15 cellular contexts compared by ENCODE assay signal in genomic region chr6:119334535-119335264, GRCh38. TPM values are rescaled to one million over a fixed set of nuclear protein-coding genes. Genes with fewer than 3 reads are reported as not detected.
DNase-seq lines count a peak whose midpoint lies in the region; ATAC-seq and TF ChIP-seq lines count a peak whose summit lies in the region.
"Had no signal": no experiment of that assay in that cellular context is flagged by ENCODE, and none has a peak within 500 bp of the region (broad histone marks: within the 10 kb centered on the region; RNA-seq: fewer than 3 reads in every experiment).

No MANE protein-coding gene starts in this region.

- H3K23ac ChIP-seq in trophoblast cell (ENCODE audit: low read length) = no peak overlapping the region

- H3K9me2 ChIP-seq in OCI-LY1 (ENCODE audit: low read depth, low read length) = no peaks in the 10 kb centered on the region
- no peaks in the 10 kb centered on the region for H3K9me2 ChIP-seq in PC-3 (replicated peaks; ENCODE audit: low read length)

- H4K12ac ChIP-seq in trophoblast cell (ENCODE audit: low read depth, low read length) = no peak overlapping the region

- no peaks in the 10 kb centered on the region for H3K27me3 ChIP-seq in CD8-positive, alpha-beta memory T cell (ENCODE audit: insufficient read depth, low read length, poor library complexity, severe bottlenecking)
- H3K27me3 ChIP-seq in OCI-LY1 (ENCODE audit: insufficient read depth, low read length) = no peaks in the 10 kb centered on the region
- no peaks in the 10 kb centered on the region for H3K27me3 ChIP-seq in muscle layer of duodenum (ENCODE audit: low read depth, low read length)
- H3K27me3 ChIP-seq in PC-3 (ENCODE audit: low read length) = no peaks in the 10 kb centered on the region
- H3K27me3 ChIP-seq in trophoblast cell (ENCODE audit: insufficient read depth, low read length) = no peaks in the 10 kb centered on the region
- H3K27me3 ChIP-seq: colonic mucosa had no signal

- peaks cover 48 to 80% (median 74%) of the 10 kb centered on the region in 3 donors for H3K4me1 Mint-ChIP-seq in CD8-positive, alpha-beta memory T cell

- DNase-seq in CD8-positive, alpha-beta memory T cell = no peak
- peak; percentile 74 for DNase-seq in fibroblast of pulmonary artery (ENCODE audit: low read depth)
- DNase-seq in NCI-H526 treated with DMSO at 0.1 percent for 48 hours (lab: John Stamatoyannopoulos, UW) = no peak
- DNase-seq in PC-3 = no peak
- no peak for DNase-seq in trophoblast cell
- DNase-seq: activated CD8-positive, alpha-beta T cell treated with anti-CD3 and anti-CD28 coated beads for 36 hours; amniotic stem cell; colonic mucosa; erythroblast; KBM-7; NCI-H1105; NCI-H2171 had no signal

- H4K91ac ChIP-seq in trophoblast cell (ENCODE audit: low read depth, low read length) = no peak overlapping the region

- no peak for ATAC-seq in PC-3
- ATAC-seq in GM21423 (IDR thresholded peaks at IDR 0.05; ENCODE audit: unreplicated experiment) = no peak
- ATAC-seq: activated CD8-positive, alpha-beta T cell treated with anti-CD3 and anti-CD28 coated beads for 36 hours had no signal

- H3K4me1 ChIP-seq in CD8-positive, alpha-beta memory T cell (ENCODE audit: insufficient read depth, low read length) = peaks cover 7% of the 10 kb centered on the region
- H3K4me1 ChIP-seq in OCI-LY1 (ENCODE audit: insufficient read depth, low read length, severe bottlenecking) = peaks cover 70% of the 10 kb centered on the region
- H3K4me1 ChIP-seq in muscle layer of duodenum (ENCODE audit: control insufficient read depth in 1 of 2, insufficient read depth in 2 of 2, low read length in 2 of 2) = peaks cover 4 to 30% of the 10 kb centered on the region in 2 donors
- no peaks in the 10 kb centered on the region for H3K4me1 ChIP-seq in PC-3 (ENCODE audit: insufficient read depth, low read length)
- peaks cover 2 to 4% of the 10 kb centered on the region in 2 experiments for H3K4me1 ChIP-seq in trophoblast cell (ENCODE audit: control insufficient read depth in 1 of 2, insufficient read depth in 2 of 2, low read length in 2 of 2)

- CTCF ChIA-PET in CD8-positive, alpha-beta memory T cell (lab: Charles Lee) = interaction anchor here (1.2 to 6.6 kb wide), 9 partner anchors 8 to 743 kb away, joined by 3 to 42 read pairs (median 6); no protein-coding TSS in a partner anchor
- CTCF ChIA-PET in PC-3 (lab: Charles Lee) = interaction anchor here (0.6 kb wide), 2 partner anchors 186 to 293 kb away, joined by 3 read pairs; no protein-coding TSS in a partner anchor

- no peak overlapping the region for H3K4me3 Mint-ChIP-seq in CD8-positive, alpha-beta memory T cell
- H3K4me3 Mint-ChIP-seq: activated CD8-positive, alpha-beta T cell treated with anti-CD3 and anti-CD28 coated beads for 36 hours had no signal

- H2BK5ac ChIP-seq in trophoblast cell (ENCODE audit: low read depth, low read length, poor library complexity) = no peak overlapping the region

- H3K9ac ChIP-seq in OCI-LY1 (ENCODE audit: low read length) = no peak overlapping the region
- H3K9ac ChIP-seq in PC-3 (ENCODE audit: low read length) = no peak overlapping the region
- H3K9ac ChIP-seq in trophoblast cell (ENCODE audit: low read length) = no peak overlapping the region

- H3K36me3 ChIP-seq in CD8-positive, alpha-beta memory T cell (ENCODE audit: insufficient read depth, low read length) = no peaks in the 10 kb centered on the region
- H3K36me3 ChIP-seq in OCI-LY1 (ENCODE audit: insufficient read depth, low read length) = 0 out of 2 replicates have a peak, but pooled peaks cover 3% of the 10 kb centered on the region
- H3K36me3 ChIP-seq in muscle layer of duodenum (ENCODE audit: control insufficient read depth in 1 of 2, insufficient read depth in 2 of 2, low read length in 2 of 2) = no peaks in the 10 kb centered on the region
- H3K36me3 ChIP-seq in PC-3 (ENCODE audit: low read depth, low read length) = no peaks in the 10 kb centered on the region
- H3K36me3 ChIP-seq in trophoblast cell (ENCODE audit: control insufficient read depth in 1 of 2, insufficient read depth in 2 of 2, low read length in 2 of 2) = peaks cover 1 to 3% of the 10 kb centered on the region in 2 experiments
- H3K36me3 ChIP-seq: colonic mucosa had no signal

- BruUV-seq in PC-3 (replicated peaks; lab: Mats Ljungman, UMichigan) = no TSS peak

- no peak overlapping the region for H3K4me3 ChIP-seq in CD8-positive, alpha-beta memory T cell (ENCODE audit: low read length)
- H3K4me3 ChIP-seq in OCI-LY1 (ENCODE audit: low read depth, low read length, poor library complexity, severe bottlenecking) (no peak overlapping the region), fibroblast of pulmonary artery (replicated peaks; ENCODE audit: low read depth, low read length) (no peak overlapping the region), muscle layer of duodenum (ENCODE audit: low read depth in 1 of 2, low read length in 2 of 2) (no peak overlapping the region), PC-3 (ENCODE audit: low read length) (no peak overlapping the region), trophoblast cell (ENCODE audit: low read depth, low read length) (no peak overlapping the region)
- H3K4me3 ChIP-seq: colonic mucosa had no signal

- H3K27ac Mint-ChIP-seq in CD8-positive, alpha-beta memory T cell = peak overlapping the region in 7 of 8 donors; percentile 9 to 58 (median 48)
- H3K27ac Mint-ChIP-seq: activated CD8-positive, alpha-beta T cell treated with anti-CD3 and anti-CD28 coated beads for 36 hours had no signal

- POLR2A ChIA-PET in CD8-positive, alpha-beta memory T cell (lab: Charles Lee) = interaction anchor here (1.0 to 1.9 kb wide), 2 partner anchors 14 to 16 kb away, joined by 4 to 5 read pairs; no protein-coding TSS in a partner anchor
- POLR2A ChIA-PET in PC-3 (lab: Charles Lee; ENCODE audit: unreplicated experiment) = no interaction called here

- H2BK12ac ChIP-seq in trophoblast cell (ENCODE audit: low read length) = no peak overlapping the region

- H3K36me3 Mint-ChIP-seq in CD8-positive, alpha-beta memory T cell = peaks cover 0 to 2% (median 2%) of the 10 kb centered on the region in 3 donors

- no peak overlapping the region for H3K18ac ChIP-seq in trophoblast cell (ENCODE audit: low read length)

- no peaks in the 10 kb centered on the region for H3K79me1 ChIP-seq in trophoblast cell (ENCODE audit: low read length)

- no peaks in the 10 kb centered on the region for H3K9me3 ChIP-seq in CD8-positive, alpha-beta memory T cell (ENCODE audit: low read length)
- H3K9me3 ChIP-seq in OCI-LY1 (ENCODE audit: low read length) (no peaks in the 10 kb centered on the region), muscle layer of duodenum (ENCODE audit: control insufficient read depth in 1 of 2, low read length in 2 of 2) (no peaks in the 10 kb centered on the region), PC-3 (ENCODE audit: low read length) (no peaks in the 10 kb centered on the region), trophoblast cell (ENCODE audit: insufficient read depth, low read depth, low read length) (no peaks in the 10 kb centered on the region)
- H3K9me3 ChIP-seq: colonic mucosa had no signal

- intact Hi-C loops in PC-3 (cut with micrococcal nuclease) = loop anchor here (5.0 kb wide), 1 partner anchor 127 kb away; no protein-coding TSS in a partner anchor

- H2BK120ac ChIP-seq in trophoblast cell (ENCODE audit: insufficient read depth, low read length, poor library complexity) = no peak overlapping the region

- H3K9me3 Mint-ChIP-seq in CD8-positive, alpha-beta memory T cell = no peaks in the 10 kb centered on the region
- H3K9me3 Mint-ChIP-seq: activated CD8-positive, alpha-beta T cell treated with anti-CD3 and anti-CD28 coated beads for 36 hours had no signal

- no peak overlapping the region for H4K8ac ChIP-seq in trophoblast cell (ENCODE audit: low read depth, low read length)

- no peak overlapping the region for H2AFZ ChIP-seq in OCI-LY1 (ENCODE audit: low read length)
- H2AFZ ChIP-seq in PC-3 (ENCODE audit: low read length) = no peak overlapping the region
- H2AFZ ChIP-seq in trophoblast cell (ENCODE audit: insufficient read depth, low read length, poor library complexity) = no peak overlapping the region

- H3K27me3 Mint-ChIP-seq in CD8-positive, alpha-beta memory T cell = no peaks in the 10 kb centered on the region
- H3K27me3 Mint-ChIP-seq: activated CD8-positive, alpha-beta T cell treated with anti-CD3 and anti-CD28 coated beads for 36 hours had no signal

- H3K4ac ChIP-seq in trophoblast cell (ENCODE audit: low read depth, low read length) = no peak overlapping the region

- H3K79me2 ChIP-seq in OCI-LY1 (ENCODE audit: insufficient read depth, low read length) (no peaks in the 10 kb centered on the region), PC-3 (ENCODE audit: low read length) (0 out of 2 replicates have a peak, but pooled peaks cover 4% of the 10 kb centered on the region), trophoblast cell (ENCODE audit: control insufficient read depth, insufficient read depth, low read length, poor library complexity) (no peaks in the 10 kb centered on the region)

- H2AK5ac ChIP-seq in trophoblast cell (ENCODE audit: low read length) = no peak overlapping the region

- H4K20me1 ChIP-seq in OCI-LY1 (ENCODE audit: insufficient read depth, low read length) (no peaks in the 10 kb centered on the region), PC-3 (ENCODE audit: low read length) (no peaks in the 10 kb centered on the region)

- no peak overlapping the region for H3K4me2 ChIP-seq in OCI-LY1 (ENCODE audit: low read length)
- H3K4me2 ChIP-seq in PC-3 (ENCODE audit: low read length) = no peak overlapping the region
- no peak overlapping the region for H3K4me2 ChIP-seq in trophoblast cell (ENCODE audit: low read length)

- no peak overlapping the region for H3K14ac ChIP-seq in trophoblast cell (ENCODE audit: low read length)

- WGBS in trophoblast cell (ENCODE audit: extremely low coverage, insufficient coverage, insufficient read length) = no CpG with 5 or more reads among the region's 1 CpG

- TF ChIP-seq CTCF in OCI-LY1 (IDR thresholded peaks at IDR 0.05; ENCODE audit: low read length) (no peak), fibroblast of pulmonary artery (IDR thresholded peaks at IDR 0.05; ENCODE audit: low read length, missing control alignments) (no peak), PC-3 (conservative IDR thresholded peaks at IDR 0.05; ENCODE audit: low read depth, low read length) (no peak)

- H3F3A ChIP-seq in OCI-LY1 (ENCODE audit: insufficient read depth, low read length) (no peaks in the 10 kb centered on the region), PC-3 (ENCODE audit: low read length, unreplicated experiment) (no peaks in the 10 kb centered on the region)

- H3K27ac ChIP-seq in CD8-positive, alpha-beta memory T cell (ENCODE audit: low read depth, low read length) = no peak overlapping the region
- H3K27ac ChIP-seq in OCI-LY1 (ENCODE audit: low read depth, low read length, poor library complexity, severe bottlenecking) = peak overlapping the region; percentile 34
- H3K27ac ChIP-seq in muscle layer of duodenum (ENCODE audit: low read length) = peak overlapping the region; percentile 41
- no peak overlapping the region for H3K27ac ChIP-seq in PC-3 (ENCODE audit: low read length)
- no peak overlapping the region for H3K27ac ChIP-seq in trophoblast cell (ENCODE audit: low read depth, low read length)
- H3K27ac ChIP-seq: colonic mucosa had no signal

RNA-seq across cellular contexts. Expression of gene MAN1A1, which starts 14.9 kb away (rescaled TPM):
- total RNA-seq in CD8-positive, alpha-beta memory T cell = 10 to 100 TPM; 36.9 to 38.4 TPM
- 23.8 TPM for polyA plus RNA-seq in CD8-positive, alpha-beta memory T cell
- total RNA-seq in PC-3 (2014; rRNA removed) = 19.0 and 24.6 TPM in 2 replicates
- polyA plus RNA-seq in trophoblast cell (2013) = 29.1 and 30.7 TPM in 2 replicates

Comparison
In these comparisons a context has a peak if more than half of its experiments do, and no peak if none do; other contexts are left out.
1. H3K27ac ChIP-seq: peak in OCI-LY1 (single experiment) and muscle layer of duodenum (single experiment); none in CD8-positive, alpha-beta memory T cell (single experiment), PC-3 (single experiment) and trophoblast cell (single experiment).